In genomic region chrX:74232859-74233258, GRCh38 we compare ENCODE assay signal across 1 cellular context.
TF ChIP-seq lines count a peak whose summit lies in the region.

No MANE protein-coding gene starts in this region.

TF ChIP-seq in HepG2, 621 proteins besides CTCF, POLR2A, EP300 and RAD21 (continued from another document):
- TF ChIP-seq, protein P1, sequence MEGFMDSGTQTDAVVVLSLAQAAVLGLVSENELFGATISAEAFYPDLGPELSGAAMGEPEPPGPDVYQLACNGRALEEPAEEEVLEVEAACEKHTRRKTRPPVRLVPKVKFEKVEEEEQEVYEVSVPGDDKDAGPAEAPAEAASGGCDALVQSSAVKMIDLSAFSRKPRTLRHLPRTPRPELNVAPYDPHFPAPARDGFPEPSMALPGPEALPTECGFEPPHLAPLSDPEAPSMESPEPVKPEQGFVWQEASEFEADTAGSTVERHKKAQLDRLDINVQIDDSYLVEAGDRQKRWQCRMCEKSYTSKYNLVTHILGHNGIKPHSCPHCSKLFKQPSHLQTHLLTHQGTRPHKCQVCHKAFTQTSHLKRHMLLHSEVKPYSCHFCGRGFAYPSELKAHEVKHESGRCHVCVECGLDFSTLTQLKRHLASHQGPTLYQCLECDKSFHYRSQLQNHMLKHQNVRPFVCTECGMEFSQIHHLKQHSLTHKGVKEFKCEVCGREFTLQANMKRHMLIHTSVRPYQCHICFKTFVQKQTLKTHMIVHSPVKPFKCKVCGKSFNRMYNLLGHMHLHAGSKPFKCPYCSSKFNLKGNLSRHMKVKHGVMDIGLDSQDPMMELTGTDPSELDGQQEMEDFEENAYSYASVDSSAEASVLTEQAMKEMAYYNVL (CRISPR knock-in tag; IDR thresholded peaks at IDR 0.05; ENCODE audit: borderline replicate concordance) = no peak
- TF ChIP-seq THYN1 (CRISPR knock-in tag; IDR thresholded peaks at IDR 0.05; ENCODE audit: borderline replicate concordance, low read depth) = no peak
- no peak for TF ChIP-seq ZNF678 (CRISPR knock-in tag; IDR thresholded peaks at IDR 0.05)
- TF ChIP-seq NR1H2 (CRISPR knock-in tag; IDR thresholded peaks at IDR 0.05; ENCODE audit: borderline replicate concordance, low read depth) = no peak
- no peak for TF ChIP-seq ZBTB38 (CRISPR knock-in tag; IDR thresholded peaks at IDR 0.05)
- TF ChIP-seq SMAD9 (CRISPR knock-in tag; IDR thresholded peaks at IDR 0.05) = no peak
- TF ChIP-seq, protein P2, sequence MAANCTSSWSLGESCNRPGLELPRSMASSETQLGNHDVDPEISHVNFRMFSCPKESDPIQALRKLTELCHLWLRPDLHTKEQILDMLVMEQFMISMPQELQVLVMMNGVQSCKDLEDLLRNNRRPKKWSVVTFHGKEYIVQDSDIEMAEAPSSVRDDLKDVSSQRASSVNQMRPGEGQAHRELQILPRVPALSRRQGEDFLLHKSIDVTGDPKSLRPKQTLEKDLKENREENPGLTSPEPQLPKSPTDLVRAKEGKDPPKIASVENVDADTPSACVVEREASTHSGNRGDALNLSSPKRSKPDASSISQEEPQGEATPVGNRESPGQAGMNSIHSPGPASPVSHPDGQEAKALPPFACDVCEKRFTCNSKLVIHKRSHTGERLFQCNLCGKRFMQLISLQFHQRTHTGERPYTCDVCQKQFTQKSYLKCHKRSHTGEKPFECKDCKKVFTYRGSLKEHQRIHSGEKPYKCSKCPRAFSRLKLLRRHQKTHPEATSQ (CRISPR knock-in tag; IDR thresholded peaks at IDR 0.05; ENCODE audit: borderline replicate concordance) = no peak
